Comparison of ENCODE assay signal across 25 cellular contexts in the genomic region with DNA sequence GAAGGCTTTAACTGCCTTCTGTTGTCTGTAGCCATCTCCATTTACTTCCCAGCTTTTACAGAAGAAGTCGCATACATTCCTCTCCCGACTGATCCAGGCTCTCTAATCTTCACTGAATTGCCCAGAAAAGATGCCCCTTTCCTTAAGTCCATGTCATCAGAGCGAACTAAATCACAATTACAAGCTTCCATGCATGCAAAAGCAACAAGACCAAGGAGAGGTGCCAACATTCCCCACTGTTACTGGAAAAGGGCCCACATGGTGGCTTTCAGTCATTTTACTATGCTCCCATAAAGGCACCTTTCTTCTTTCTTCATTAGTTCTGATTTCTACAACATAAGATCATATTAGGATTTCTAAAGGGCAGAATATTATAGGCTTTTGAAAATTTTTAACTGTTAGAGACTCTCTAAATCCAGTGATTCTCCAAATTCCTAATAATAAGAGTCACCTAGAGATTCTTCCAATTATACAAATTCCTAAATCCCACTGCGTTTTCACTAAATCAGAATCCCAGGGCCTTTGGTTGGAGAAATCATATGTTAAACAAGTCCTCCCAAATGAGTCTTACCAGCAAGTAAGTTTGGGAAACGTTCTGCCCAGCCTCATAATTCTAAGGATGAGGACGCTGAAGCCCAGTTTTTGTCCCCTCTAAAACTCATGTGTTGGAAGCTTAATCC.
"Had no signal": no experiment of that assay in that cellular context is flagged by ENCODE, and none has a peak within 500 bp of the region (broad histone marks: within the 10 kb centered on the region; RNA-seq: fewer than 3 reads in every experiment).

No MANE protein-coding gene starts in this region.

- H3K4me1 ChIP-seq: esophagus muscularis mucosa, left lung, lower lobe of right lung, testis, transverse colon had no signal

- H3K9me3 Mint-ChIP-seq: activated CD4-positive, alpha-beta memory T cell treated with anti-CD3 and anti-CD28 coated beads for 36 hours; activated CD4-positive, alpha-beta T cell treated with anti-CD3 and anti-CD28 coated beads, Interleukin-2, amount 10 ng/mL, durations not matched to agents 24 days and 14 days; activated naive CD4-positive, alpha-beta T cell treated with anti-CD3 and anti-CD28 coated beads, Interleukin-2, amount 50 U/mL, for 72 hours; activated T-helper 17 cell treated with anti-CD3 and anti-CD28 coated beads, Interleukin-2, amount 50 U/mL, for 72 hours; naive thymus-derived CD8-positive, alpha-beta T cell; neural crest cell had no signal

- H3K9me3 ChIP-seq: esophagus muscularis mucosa, left lung, lower lobe of right lung, testis, transverse colon had no signal

- H3K27ac Mint-ChIP-seq: brain had no signal

- H3K36me3 ChIP-seq: cardiac muscle cell, esophagus muscularis mucosa, left lung, lower lobe of right lung, transverse colon had no signal

- H3K4me1 Mint-ChIP-seq: brain; naive thymus-derived CD8-positive, alpha-beta T cell; neural crest cell had no signal

- H3K27ac ChIP-seq: cardiac muscle cell, esophagus muscularis mucosa, left lung, lower lobe of right lung, testis, transverse colon had no signal

- H3K36me3 Mint-ChIP-seq: activated CD4-positive, alpha-beta memory T cell treated with anti-CD3 and anti-CD28 coated beads for 36 hours; activated naive CD4-positive, alpha-beta T cell treated with anti-CD3 and anti-CD28 coated beads, Interleukin-2, amount 50 U/mL, for 72 hours; brain; naive thymus-derived CD8-positive, alpha-beta T cell had no signal

- H3K27me3 ChIP-seq: cardiac muscle cell, esophagus muscularis mucosa, left lung, testis, transverse colon had no signal

- DNase-seq: activated CD4-positive, alpha-beta memory T cell treated with anti-CD3 and anti-CD28 coated beads for 36 hours; activated CD4-positive, alpha-beta T cell treated with anti-CD3 and anti-CD28 coated beads, Interleukin-2, amount 10 ng/mL, durations not matched to agents 24 days and 14 days; activated CD4-positive, CD25-positive, alpha-beta regulatory T cell treated with anti-CD3 and anti-CD28 coated beads, Interleukin-2, amount 50 U/mL, for 72 hours; activated CD8-positive, alpha-beta memory T cell treated with anti-CD3 and anti-CD28 coated beads, Interleukin-2, amount 50 U/mL, for 4 hours; activated gamma-delta T cell treated with Interleukin-2 at 50 U/mL for 16 hours; activated T-cell treated with anti-CD3 and anti-CD28 coated beads, Interleukin-2, amount 50 U/mL, for 1 hour; dermis blood vessel endothelial cell; effector CD4-positive, alpha-beta T cell; left lung; lower lobe of right lung; mesenchymal stem cell; naive thymus-derived CD8-positive, alpha-beta T cell; occipital lobe; right cardiac atrium; stimulated activated CD4-positive, alpha-beta T cell treated with anti-CD3 and anti-CD28 coated beads, Interleukin-2, amount 100 ng/mL, for 48 hours; stimulated activated naive CD8-positive, alpha-beta T cell treated with anti-CD3 and anti-CD28 coated beads, Interleukin-15, Interleukin-2, amounts not matched to agents 100 U/mL and 50 U/mL, for 24 hours; T-helper 2 cell; testis; transverse colon had no signal

- ATAC-seq: left lung; lower lobe of right lung; naive thymus-derived CD8-positive, alpha-beta T cell; right cardiac atrium had no signal

- H3K4me3 ChIP-seq: cardiac muscle cell, esophagus muscularis mucosa, left lung, lower lobe of right lung, testis, transverse colon had no signal

- H3K4me3 Mint-ChIP-seq: activated CD4-positive, alpha-beta memory T cell treated with anti-CD3 and anti-CD28 coated beads for 36 hours; activated CD4-positive, alpha-beta T cell treated with anti-CD3 and anti-CD28 coated beads, Interleukin-2, amount 10 ng/mL, durations not matched to agents 24 days and 14 days; brain; naive thymus-derived CD8-positive, alpha-beta T cell; neural crest cell had no signal

- H3K27me3 Mint-ChIP-seq: activated CD4-positive, alpha-beta memory T cell treated with anti-CD3 and anti-CD28 coated beads for 36 hours had no signal
